ENCODE assay signal across 1 cellular context in the genomic region with DNA sequence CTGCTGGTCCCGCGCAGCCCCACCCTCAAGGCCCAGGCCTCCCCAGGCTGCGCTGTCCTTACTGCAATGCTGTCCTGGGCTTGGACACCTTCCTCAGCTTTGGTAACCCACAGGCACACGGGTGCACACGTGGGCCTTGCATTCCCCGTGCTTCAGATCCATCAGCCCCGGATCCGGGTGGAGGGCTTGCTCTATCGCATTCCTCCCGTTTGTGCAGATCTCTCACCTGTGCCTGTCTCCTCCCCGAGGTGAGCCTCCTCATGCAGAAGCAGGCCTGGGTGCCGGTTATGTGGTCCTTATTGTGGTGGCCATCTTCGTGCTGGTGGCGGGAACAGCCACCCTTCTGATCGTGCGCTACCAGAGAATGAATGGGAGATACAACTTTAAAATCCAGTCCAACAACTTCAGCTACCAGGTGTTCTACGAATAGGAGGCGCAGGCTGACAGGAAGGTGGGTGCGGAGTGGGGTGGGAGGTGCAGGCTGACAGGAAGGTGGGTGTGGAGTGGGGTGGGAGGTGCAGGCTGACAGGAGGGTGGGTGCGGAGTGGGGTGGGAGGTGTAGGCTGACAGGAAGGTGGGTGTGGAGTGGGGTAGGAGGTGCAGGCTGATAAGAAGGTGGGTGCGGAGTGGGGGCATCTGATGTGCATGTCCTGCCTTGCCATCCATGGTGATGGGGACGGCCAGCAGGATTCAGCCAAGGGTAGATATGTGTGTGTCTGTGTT.
TF ChIP-seq lines count a peak whose summit lies in the region.

No MANE protein-coding gene starts in this region.

TF ChIP-seq in WTC11, 78 proteins besides CTCF, POLR2A, EP300 and RAD21 (continued from another document):
- TF ChIP-seq HMGXB4 (CRISPR knock-in tag; IDR thresholded peaks at IDR 0.05) (no peak), KAT7 (CRISPR knock-in tag; IDR thresholded peaks at IDR 0.05; ENCODE audit: borderline replicate concordance) (no peak), MXD4 (CRISPR knock-in tag; IDR thresholded peaks at IDR 0.05; ENCODE audit: borderline replicate concordance) (no peak)
- TF ChIP-seq, protein P1, sequence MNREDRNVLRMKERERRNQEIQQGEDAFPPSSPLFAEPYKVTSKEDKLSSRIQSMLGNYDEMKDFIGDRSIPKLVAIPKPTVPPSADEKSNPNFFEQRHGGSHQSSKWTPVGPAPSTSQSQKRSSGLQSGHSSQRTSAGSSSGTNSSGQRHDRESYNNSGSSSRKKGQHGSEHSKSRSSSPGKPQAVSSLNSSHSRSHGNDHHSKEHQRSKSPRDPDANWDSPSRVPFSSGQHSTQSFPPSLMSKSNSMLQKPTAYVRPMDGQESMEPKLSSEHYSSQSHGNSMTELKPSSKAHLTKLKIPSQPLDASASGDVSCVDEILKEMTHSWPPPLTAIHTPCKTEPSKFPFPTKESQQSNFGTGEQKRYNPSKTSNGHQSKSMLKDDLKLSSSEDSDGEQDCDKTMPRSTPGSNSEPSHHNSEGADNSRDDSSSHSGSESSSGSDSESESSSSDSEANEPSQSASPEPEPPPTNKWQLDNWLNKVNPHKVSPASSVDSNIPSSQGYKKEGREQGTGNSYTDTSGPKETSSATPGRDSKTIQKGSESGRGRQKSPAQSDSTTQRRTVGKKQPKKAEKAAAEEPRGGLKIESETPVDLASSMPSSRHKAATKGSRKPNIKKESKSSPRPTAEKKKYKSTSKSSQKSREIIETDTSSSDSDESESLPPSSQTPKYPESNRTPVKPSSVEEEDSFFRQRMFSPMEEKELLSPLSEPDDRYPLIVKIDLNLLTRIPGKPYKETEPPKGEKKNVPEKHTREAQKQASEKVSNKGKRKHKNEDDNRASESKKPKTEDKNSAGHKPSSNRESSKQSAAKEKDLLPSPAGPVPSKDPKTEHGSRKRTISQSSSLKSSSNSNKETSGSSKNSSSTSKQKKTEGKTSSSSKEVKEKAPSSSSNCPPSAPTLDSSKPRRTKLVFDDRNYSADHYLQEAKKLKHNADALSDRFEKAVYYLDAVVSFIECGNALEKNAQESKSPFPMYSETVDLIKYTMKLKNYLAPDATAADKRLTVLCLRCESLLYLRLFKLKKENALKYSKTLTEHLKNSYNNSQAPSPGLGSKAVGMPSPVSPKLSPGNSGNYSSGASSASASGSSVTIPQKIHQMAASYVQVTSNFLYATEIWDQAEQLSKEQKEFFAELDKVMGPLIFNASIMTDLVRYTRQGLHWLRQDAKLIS (CRISPR knock-in tag; IDR thresholded peaks at IDR 0.05; ENCODE audit: borderline replicate concordance), result no peak
- TF ChIP-seq, protein P2, sequence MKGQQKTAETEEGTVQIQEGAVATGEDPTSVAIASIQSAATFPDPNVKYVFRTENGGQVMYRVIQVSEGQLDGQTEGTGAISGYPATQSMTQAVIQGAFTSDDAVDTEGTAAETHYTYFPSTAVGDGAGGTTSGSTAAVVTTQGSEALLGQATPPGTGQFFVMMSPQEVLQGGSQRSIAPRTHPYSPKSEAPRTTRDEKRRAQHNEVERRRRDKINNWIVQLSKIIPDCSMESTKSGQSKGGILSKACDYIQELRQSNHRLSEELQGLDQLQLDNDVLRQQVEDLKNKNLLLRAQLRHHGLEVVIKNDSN (CRISPR knock-in tag; IDR thresholded peaks at IDR 0.05), result no peak
